Comparison of ENCODE assay signal across 27 cellular contexts in genomic region chr13:31543190-31543589, GRCh38.
"Had no signal": no experiment of that assay in that cellular context is flagged by ENCODE, and none has a peak within 500 bp of the region (broad histone marks: within the 10 kb centered on the region; RNA-seq: fewer than 3 reads in every experiment).

No MANE protein-coding gene starts in this region.

- H3K27me3 Mint-ChIP-seq: progenitor cell of endocrine pancreas; stimulated activated memory B cell treated with anti-CD40 and anti-IgM and Interleukin-4, amounts not matched to agents 10 μg/mL and 1 μg/mL and 100 μg/mL, for 72 hours had no signal

- H3K9me3 Mint-ChIP-seq: natural killer cell treated with Interleukin-12 subunit alpha and Interleukin-12 subunit beta and Interleukin-15 and Interleukin-18, amount 100 ng/mL, for 72 hours; neural progenitor cell had no signal

- H3K4me3 ChIP-seq: neural progenitor cell, ovary, psoas muscle, right lobe of liver, sigmoid colon, stomach, thoracic aorta, thyroid gland, tibial nerve, upper lobe of left lung, vagina had no signal

- DNase-seq: naive B cell; naive thymus-derived CD8-positive, alpha-beta T cell; occipital lobe; ovary; posterior cingulate gyrus; psoas muscle; right cardiac atrium; right lobe of liver; sigmoid colon; small intestine; stimulated activated CD4-positive, alpha-beta T cell treated with anti-CD3 and anti-CD28 coated beads, Interleukin-1b, Interleukin-23, amount 100 ng/mL, for 48 hours; stimulated activated CD4-positive, alpha-beta T cell treated with anti-CD3 and anti-CD28 coated beads, Interleukin-4, amount 100 ng/mL, for 1 hour; stimulated activated CD4-positive, alpha-beta T cell treated with anti-CD3 and anti-CD28 coated beads, Interleukin-4, amount 100 ng/mL, for 4 hours; stimulated activated CD8-positive, alpha-beta memory T cell treated with anti-CD3 and anti-CD28 coated beads, Interleukin-4, amount 100 ng/mL, for 48 hours; stimulated activated naive CD4-positive, alpha-beta T cell; stomach; thyroid gland; trophoblast cell; upper lobe of left lung had no signal

- H3K36me3 Mint-ChIP-seq: naive B cell; naive thymus-derived CD8-positive, alpha-beta T cell; natural killer cell treated with Interleukin-12 subunit alpha and Interleukin-12 subunit beta and Interleukin-15 and Interleukin-18, amount 100 ng/mL, for 72 hours; neural progenitor cell; stimulated activated memory B cell treated with anti-CD40 and anti-IgM and Interleukin-4, amounts not matched to agents 10 μg/mL and 1 μg/mL and 100 μg/mL, for 72 hours had no signal

- H3K27ac Mint-ChIP-seq: naive B cell; naive thymus-derived CD8-positive, alpha-beta T cell; natural killer cell treated with Interleukin-12 subunit alpha and Interleukin-12 subunit beta and Interleukin-15 and Interleukin-18, amount 100 ng/mL, for 72 hours; neural progenitor cell; progenitor cell of endocrine pancreas; stimulated activated memory B cell treated with anti-CD40 and anti-IgM and Interleukin-4, amounts not matched to agents 10 μg/mL and 1 μg/mL and 100 μg/mL, for 72 hours; stimulated activated naive CD8-positive, alpha-beta T cell treated with anti-CD3 and anti-CD28 coated beads, Interleukin-15, Interleukin-2, amounts not matched to agents 100 ng/mL and 50 ng/mL, for 24 hours had no signal

- H3K4me1 ChIP-seq: neural progenitor cell, psoas muscle, right lobe of liver, sigmoid colon, stomach, thyroid gland, tibial nerve, upper lobe of left lung, vagina had no signal

- H3K36me3 ChIP-seq: neural progenitor cell, ovary, right lobe of liver, sigmoid colon, stomach, thoracic aorta, thyroid gland, tibial nerve, upper lobe of left lung, vagina had no signal

- H3K4me3 Mint-ChIP-seq: naive B cell; naive thymus-derived CD8-positive, alpha-beta T cell; natural killer cell treated with Interleukin-12 subunit alpha and Interleukin-12 subunit beta and Interleukin-15 and Interleukin-18, amount 100 ng/mL, for 72 hours; neural progenitor cell; stimulated activated memory B cell treated with anti-CD40 and anti-IgM and Interleukin-4, amounts not matched to agents 10 μg/mL and 1 μg/mL and 100 μg/mL, for 72 hours; stimulated activated naive CD8-positive, alpha-beta T cell treated with anti-CD3 and anti-CD28 coated beads, Interleukin-15, Interleukin-2, amounts not matched to agents 100 ng/mL and 50 ng/mL, for 24 hours had no signal

- ATAC-seq: naive thymus-derived CD8-positive, alpha-beta T cell; natural killer cell treated with Interleukin-12 subunit alpha and Interleukin-12 subunit beta and Interleukin-15 and Interleukin-18, amount 100 ng/mL, for 72 hours; psoas muscle; right cardiac atrium; right lobe of liver; stimulated activated memory B cell treated with anti-CD40 and anti-IgM and Interleukin-4, amounts not matched to agents 10 μg/mL and 1 μg/mL and 100 μg/mL, for 72 hours had no signal

- H3K4me1 Mint-ChIP-seq: naive B cell; naive thymus-derived CD8-positive, alpha-beta T cell; neural progenitor cell; stimulated activated memory B cell treated with anti-CD40 and anti-IgM and Interleukin-4, amounts not matched to agents 10 μg/mL and 1 μg/mL and 100 μg/mL, for 72 hours had no signal

- H3K9me3 ChIP-seq: ovary, psoas muscle, right lobe of liver, sigmoid colon, thoracic aorta, thyroid gland, upper lobe of left lung, vagina had no signal
